ENCODE assay signal across 21 cellular contexts in genomic region chr18:24528857-24529256, GRCh38.
A peak's percentile ranks its signal among the peaks of the same experiment; 100 is the strongest.
DNase-seq lines count a peak whose midpoint lies in the region; ATAC-seq and TF ChIP-seq lines count a peak whose summit lies in the region.
"Had no signal": no experiment of that assay in that cellular context is flagged by ENCODE, and none has a peak within 500 bp of the region (broad histone marks: within the 10 kb centered on the region; RNA-seq: fewer than 3 reads in every experiment).

No MANE protein-coding gene starts in this region.

- H3K4me1 ChIP-seq in adrenal gland (replicated peaks in 1 of 2) = peaks cover 0 to 7% of the 10 kb centered on the region in 2 donors
- H3K4me1 ChIP-seq in esophagus muscularis mucosa = peaks cover 0 to 6% (median 0%) of the 10 kb centered on the region in 4 donors
- peaks cover 8% of the 10 kb centered on the region for H3K4me1 ChIP-seq in osteoblast (ENCODE audit: insufficient read depth, low read length)
- H3K4me1 ChIP-seq in esophagus squamous epithelium = peaks cover 0 to 7% (median 0%) of the 10 kb centered on the region in 3 donors
- H3K4me1 ChIP-seq in HAP-1 = peaks cover 8% of the 10 kb centered on the region; the same call in 1 of the 2 replicates

- no peak overlapping the region for H3K4me2 ChIP-seq in osteoblast (ENCODE audit: insufficient read depth, low read length)

- H3K27me3 ChIP-seq in adrenal gland (peaks cover 9% of the 10 kb centered on the region), esophagus muscularis mucosa (peaks cover 0 to 10% (median 0%) of the 10 kb centered on the region in 4 donors), osteoblast (ENCODE audit: insufficient read depth, low read length) (peaks cover 3% of the 10 kb centered on the region), esophagus squamous epithelium (peaks cover 0 to 7% (median 0%) of the 10 kb centered on the region in 4 donors), HAP-1 (ENCODE audit: low read depth) (no peaks in the 10 kb centered on the region)

- TF ChIP-seq CTCF in adrenal gland (IDR thresholded peaks at IDR 0.05) (no peak), esophagus muscularis mucosa (IDR thresholded peaks at IDR 0.05) (no peak), osteoblast (IDR thresholded peaks at IDR 0.05; ENCODE audit: extremely low read depth, low read depth, low read length) (no peak), esophagus squamous epithelium (IDR thresholded peaks at IDR 0.05) (no peak)

- in situ Hi-C loops in HAP-1 (cut with MboI; ENCODE audit: low sequenced_read_pairs) = no loop called here

- DNase-seq in DMS79 (lab: John Stamatoyannopoulos, UW) (peak; percentile 20), DMS79 treated with DMSO at 0.1 percent for 48 hours (lab: John Stamatoyannopoulos, UW) (no peak), adrenal gland (peak in 4 of 7 donors; percentile 24 to 43 (median 32)), esophagus muscularis mucosa (ENCODE audit: extremely low spot score) (peak; percentile 34), osteoblast (ENCODE audit: insufficient read length, low spot score, missing footprints) (peak; percentile 27), esophagus squamous epithelium (lab: John Stamatoyannopoulos, UW) (no peak), HAP-1 (ENCODE audit: low spot score in 2 of 2) (no peak)
- DNase-seq: AML-193; C1 segment of cervical spinal cord; Calu3; CD4-positive, alpha-beta memory T cell; COR-L47; DMS53; EL; GDM1; GOT3; H7; HFFc6 had no signal

- H3K4me3 ChIP-seq in adrenal gland (no peak overlapping the region), esophagus muscularis mucosa (no peak overlapping the region), osteoblast (ENCODE audit: insufficient read depth, low read length) (no peak overlapping the region), esophagus squamous epithelium (no peak overlapping the region), HAP-1 (no peak overlapping the region)
- H3K4me3 ChIP-seq: GM12878 had no signal

- no peak for TF ChIP-seq EP300 in esophagus muscularis mucosa (IDR thresholded peaks at IDR 0.05)

- no peaks in the 10 kb centered on the region for H3K79me2 ChIP-seq in osteoblast (ENCODE audit: insufficient read depth, low read length)

- H3K27ac ChIP-seq in adrenal gland (no peak overlapping the region), esophagus muscularis mucosa (replicated peaks in 1 of 4) (no peak overlapping the region), osteoblast (ENCODE audit: low read depth, low read length) (no peak overlapping the region), esophagus squamous epithelium (no peak overlapping the region)
- H3K27ac ChIP-seq: 22Rv1 had no signal

- no peaks in the 10 kb centered on the region for H4K20me1 ChIP-seq in osteoblast (ENCODE audit: insufficient read depth, low read length)

- TF ChIP-seq POLR2A in adrenal gland (IDR thresholded peaks at IDR 0.05) = no peak
- no peak for TF ChIP-seq POLR2A in esophagus muscularis mucosa (IDR thresholded peaks at IDR 0.05; ENCODE audit: low read depth)
- TF ChIP-seq POLR2A in esophagus squamous epithelium (IDR thresholded peaks at IDR 0.05) = no peak

- no peak overlapping the region for H2AFZ ChIP-seq in osteoblast (ENCODE audit: low read length)

- H3K9me3 ChIP-seq in adrenal gland (replicated peaks in 1 of 3) (no peaks in the 10 kb centered on the region), esophagus muscularis mucosa (no peaks in the 10 kb centered on the region), osteoblast (ENCODE audit: low read depth, low read length) (no peaks in the 10 kb centered on the region), esophagus squamous epithelium (no peaks in the 10 kb centered on the region), HAP-1 (no peaks in the 10 kb centered on the region)

- H3K36me3 ChIP-seq in adrenal gland (replicated peaks in 1 of 2) (no peaks in the 10 kb centered on the region), esophagus muscularis mucosa (no peaks in the 10 kb centered on the region), osteoblast (ENCODE audit: insufficient read depth, low read length) (no peaks in the 10 kb centered on the region), esophagus squamous epithelium (no peaks in the 10 kb centered on the region), HAP-1 (replicated peaks) (no peaks in the 10 kb centered on the region)

- intact Hi-C loops in adrenal gland (cut with DNase I) (no loop called here), esophagus muscularis mucosa (cut with DNase I) (no loop called here), esophagus squamous epithelium (cut with DNase I) (no loop called here)

- ATAC-seq in HG02870 (IDR thresholded peaks at IDR 0.05; ENCODE audit: unreplicated experiment) = no peak
- ATAC-seq: GM12878 had no signal

- WGBS in adrenal gland, 4 donors = 39 to 60% (median 47%) methylated on average over 8 of the region's 8 CpGs
- WGBS in esophagus muscularis mucosa = 93% methylated on average over 8 of the region's 8 CpGs
- WGBS in esophagus squamous epithelium, 2 donors = 74% methylated on average over 8 of the region's 8 CpGs

Comparison
In these comparisons a context has a peak if more than half of its experiments do, and no peak if none do; other contexts are left out.
1. DNase-seq: peak in DMS79 (single experiment), adrenal gland (4 of 7), esophagus muscularis mucosa (single experiment) and osteoblast (single experiment); none in DMS79 treated with DMSO at 0.1 percent for 48 hours (single experiment), esophagus squamous epithelium (single experiment) and HAP-1 (0 of 2).